ENCODE assay signal across 16 cellular contexts in the genomic region with DNA sequence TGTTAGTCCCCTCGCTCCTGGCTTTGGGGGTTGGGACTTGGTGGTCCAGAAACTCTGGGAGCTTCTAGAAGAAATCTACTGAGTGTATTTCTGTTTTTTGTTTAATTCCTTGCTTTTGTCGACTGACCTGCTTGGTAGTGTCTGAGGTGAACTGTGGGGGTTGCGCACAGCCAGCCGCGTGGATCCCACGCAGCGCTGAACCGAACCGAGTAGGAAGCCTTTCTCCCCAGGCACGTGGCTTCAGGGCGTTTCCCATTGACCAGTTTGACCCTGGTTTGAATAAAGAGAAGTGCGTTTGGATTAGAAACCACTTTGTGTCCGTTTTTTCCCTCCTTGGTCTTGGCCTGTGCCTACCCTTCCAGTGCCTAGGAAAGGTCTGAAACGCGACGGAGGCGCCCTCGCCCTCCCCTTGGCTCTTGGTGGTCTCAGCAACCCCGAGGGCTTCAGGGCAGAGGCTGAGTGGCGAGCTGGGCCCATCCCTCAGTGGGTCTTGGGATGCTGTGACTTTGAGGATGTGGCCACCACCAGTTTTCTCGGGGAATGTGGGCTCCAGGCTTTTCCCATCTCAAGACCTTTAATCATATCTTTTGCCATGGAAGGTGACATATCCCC. TPM values are rescaled to one million over a fixed set of nuclear protein-coding genes. Genes with fewer than 3 reads are reported as not detected.
DNase-seq lines count a peak whose midpoint lies in the region; ATAC-seq and TF ChIP-seq lines count a peak whose summit lies in the region.
"Had no signal": no experiment of that assay in that cellular context is flagged by ENCODE, and none has a peak within 500 bp of the region (broad histone marks: within the 10 kb centered on the region; RNA-seq: fewer than 3 reads in every experiment).

No MANE protein-coding gene starts in this region.

- H3K27ac ChIP-seq in HUES6 (ENCODE audit: low read depth, low read length) = 0 out of 2 replicates have a peak overlapping the region, but pooled peaks have one; percentile 23
- H3K27ac ChIP-seq: PC-9 had no signal

- H3K27me3 ChIP-seq in HUES6 (ENCODE audit: control insufficient read depth, insufficient read depth, low read length) = no peaks in the 10 kb centered on the region

- no peak overlapping the region for H3K4me3 ChIP-seq in HUES6 (ENCODE audit: low read depth, low read length)
- H3K4me3 ChIP-seq: PC-9 had no signal

- ATAC-seq in WTC11 (no peak), HG03045 (IDR thresholded peaks at IDR 0.05; ENCODE audit: unreplicated experiment) (no peak), HG03095 (IDR thresholded peaks at IDR 0.05; ENCODE audit: unreplicated experiment) (no peak)
- ATAC-seq: Right ventricle myocardium inferior, SK-N-SH treated with all-trans-retinoic acid at 6 μM for 48 hours had no signal

- POLR2A ChIA-PET in WTC11 (lab: Charles Lee) = interaction anchor here (1.0 kb wide), 1 partner anchor 27 kb away, joined by 3 read pairs; no protein-coding TSS in a partner anchor

- peaks cover 52% of the 10 kb centered on the region for H3K36me3 ChIP-seq in HUES6 (ENCODE audit: control insufficient read depth, insufficient read depth, low read length)

- H3K9ac ChIP-seq in HUES6 (ENCODE audit: low read length) = no peak overlapping the region

- TF ChIP-seq CTCF in WTC11 (IDR thresholded peaks at IDR 0.05) (no peak), mesothelial cell of epicardium (IDR thresholded peaks at IDR 0.05; ENCODE audit: unreplicated experiment) (no peak)

- peaks cover 5% of the 10 kb centered on the region for H3K4me1 ChIP-seq in HUES6 (ENCODE audit: control insufficient read depth, insufficient read depth, low read length)

- H3K27me3 Mint-ChIP-seq in WTC11 (ENCODE audit: low read depth) (no peaks in the 10 kb centered on the region), mesothelial cell of epicardium (ENCODE audit: low read depth) (no peaks in the 10 kb centered on the region)
- H3K27me3 Mint-ChIP-seq: B cell; CD4-positive, alpha-beta memory T cell had no signal

- H3K4me1 Mint-ChIP-seq in WTC11 (peaks cover 9% of the 10 kb centered on the region), mesothelial cell of epicardium (peaks cover 8% of the 10 kb centered on the region)

- H3K4me3 Mint-ChIP-seq in WTC11 = no peak overlapping the region
- no peak overlapping the region for H3K4me3 Mint-ChIP-seq in mesothelial cell of epicardium
- H3K4me3 Mint-ChIP-seq: B cell had no signal

- peak; percentile 34 for DNase-seq in CD1c-positive myeloid dendritic cell (ENCODE audit: extremely low spot score)
- no peak for DNase-seq in WTC11 (ENCODE audit: low spot score)
- DNase-seq in mesothelial cell of epicardium (ENCODE audit: low spot score in 2 of 2, unreplicated experiment in 2 of 2) = no peak
- no peak for DNase-seq in NCI-H1694 (lab: John Stamatoyannopoulos, UW)
- DNase-seq in retina = no peak
- DNase-seq: CD4-positive, alpha-beta memory T cell; DMS79; IMR-90; NCI-H446; PC-9 had no signal

- H3K9me3 Mint-ChIP-seq in WTC11 (no peaks in the 10 kb centered on the region), mesothelial cell of epicardium (no peaks in the 10 kb centered on the region)

- peak overlapping the region; percentile 91 for H3K27ac Mint-ChIP-seq in WTC11
- peak overlapping the region; percentile 69 for H3K27ac Mint-ChIP-seq in mesothelial cell of epicardium
- H3K27ac Mint-ChIP-seq: B cell had no signal

- CTCF ChIA-PET in WTC11 (lab: Charles Lee) = interaction anchor here (1.1 kb wide), 1 partner anchor 32 kb away, joined by 3 read pairs; no protein-coding TSS in a partner anchor

- no peaks in the 10 kb centered on the region for H3K9me3 ChIP-seq in HUES6 (ENCODE audit: control insufficient read depth, insufficient read depth, low read depth, low read length)

- peaks cover 38% of the 10 kb centered on the region for H3K36me3 Mint-ChIP-seq in WTC11
- peaks cover 9% of the 10 kb centered on the region for H3K36me3 Mint-ChIP-seq in mesothelial cell of epicardium

TF ChIP-seq in WTC11, 78 proteins besides CTCF, POLR2A, EP300 and RAD21 (continues in another document):
- TF ChIP-seq, protein P1, sequence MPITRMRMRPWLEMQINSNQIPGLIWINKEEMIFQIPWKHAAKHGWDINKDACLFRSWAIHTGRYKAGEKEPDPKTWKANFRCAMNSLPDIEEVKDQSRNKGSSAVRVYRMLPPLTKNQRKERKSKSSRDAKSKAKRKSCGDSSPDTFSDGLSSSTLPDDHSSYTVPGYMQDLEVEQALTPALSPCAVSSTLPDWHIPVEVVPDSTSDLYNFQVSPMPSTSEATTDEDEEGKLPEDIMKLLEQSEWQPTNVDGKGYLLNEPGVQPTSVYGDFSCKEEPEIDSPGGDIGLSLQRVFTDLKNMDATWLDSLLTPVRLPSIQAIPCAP (CRISPR knock-in tag; IDR thresholded peaks at IDR 0.05) = no peak
- TF ChIP-seq, protein P2, sequence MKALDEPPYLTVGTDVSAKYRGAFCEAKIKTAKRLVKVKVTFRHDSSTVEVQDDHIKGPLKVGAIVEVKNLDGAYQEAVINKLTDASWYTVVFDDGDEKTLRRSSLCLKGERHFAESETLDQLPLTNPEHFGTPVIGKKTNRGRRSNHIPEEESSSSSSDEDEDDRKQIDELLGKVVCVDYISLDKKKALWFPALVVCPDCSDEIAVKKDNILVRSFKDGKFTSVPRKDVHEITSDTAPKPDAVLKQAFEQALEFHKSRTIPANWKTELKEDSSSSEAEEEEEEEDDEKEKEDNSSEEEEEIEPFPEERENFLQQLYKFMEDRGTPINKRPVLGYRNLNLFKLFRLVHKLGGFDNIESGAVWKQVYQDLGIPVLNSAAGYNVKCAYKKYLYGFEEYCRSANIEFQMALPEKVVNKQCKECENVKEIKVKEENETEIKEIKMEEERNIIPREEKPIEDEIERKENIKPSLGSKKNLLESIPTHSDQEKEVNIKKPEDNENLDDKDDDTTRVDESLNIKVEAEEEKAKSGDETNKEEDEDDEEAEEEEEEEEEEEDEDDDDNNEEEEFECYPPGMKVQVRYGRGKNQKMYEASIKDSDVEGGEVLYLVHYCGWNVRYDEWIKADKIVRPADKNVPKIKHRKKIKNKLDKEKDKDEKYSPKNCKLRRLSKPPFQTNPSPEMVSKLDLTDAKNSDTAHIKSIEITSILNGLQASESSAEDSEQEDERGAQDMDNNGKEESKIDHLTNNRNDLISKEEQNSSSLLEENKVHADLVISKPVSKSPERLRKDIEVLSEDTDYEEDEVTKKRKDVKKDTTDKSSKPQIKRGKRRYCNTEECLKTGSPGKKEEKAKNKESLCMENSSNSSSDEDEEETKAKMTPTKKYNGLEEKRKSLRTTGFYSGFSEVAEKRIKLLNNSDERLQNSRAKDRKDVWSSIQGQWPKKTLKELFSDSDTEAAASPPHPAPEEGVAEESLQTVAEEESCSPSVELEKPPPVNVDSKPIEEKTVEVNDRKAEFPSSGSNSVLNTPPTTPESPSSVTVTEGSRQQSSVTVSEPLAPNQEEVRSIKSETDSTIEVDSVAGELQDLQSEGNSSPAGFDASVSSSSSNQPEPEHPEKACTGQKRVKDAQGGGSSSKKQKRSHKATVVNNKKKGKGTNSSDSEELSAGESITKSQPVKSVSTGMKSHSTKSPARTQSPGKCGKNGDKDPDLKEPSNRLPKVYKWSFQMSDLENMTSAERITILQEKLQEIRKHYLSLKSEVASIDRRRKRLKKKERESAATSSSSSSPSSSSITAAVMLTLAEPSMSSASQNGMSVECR (CRISPR knock-in tag; IDR thresholded peaks at IDR 0.05; ENCODE audit: borderline replicate concordance) = no peak
- TF ChIP-seq NFATC4 (CRISPR knock-in tag; IDR thresholded peaks at IDR 0.05) (no peak), CREB1 (CRISPR knock-in tag; IDR thresholded peaks at IDR 0.05) (no peak), FOXK1 (CRISPR knock-in tag; IDR thresholded peaks at IDR 0.05) (no peak), NR2C2 (CRISPR knock-in tag; IDR thresholded peaks at IDR 0.05) (no peak), KAT7 (CRISPR knock-in tag; IDR thresholded peaks at IDR 0.05; ENCODE audit: borderline replicate concordance) (no peak), HMGA2 (CRISPR knock-in tag; IDR thresholded peaks at IDR 0.05) (no peak), ZNF396 (CRISPR knock-in tag; IDR thresholded peaks at IDR 0.05; ENCODE audit: borderline replicate concordance) (no peak)
- TF ChIP-seq, protein P3, sequence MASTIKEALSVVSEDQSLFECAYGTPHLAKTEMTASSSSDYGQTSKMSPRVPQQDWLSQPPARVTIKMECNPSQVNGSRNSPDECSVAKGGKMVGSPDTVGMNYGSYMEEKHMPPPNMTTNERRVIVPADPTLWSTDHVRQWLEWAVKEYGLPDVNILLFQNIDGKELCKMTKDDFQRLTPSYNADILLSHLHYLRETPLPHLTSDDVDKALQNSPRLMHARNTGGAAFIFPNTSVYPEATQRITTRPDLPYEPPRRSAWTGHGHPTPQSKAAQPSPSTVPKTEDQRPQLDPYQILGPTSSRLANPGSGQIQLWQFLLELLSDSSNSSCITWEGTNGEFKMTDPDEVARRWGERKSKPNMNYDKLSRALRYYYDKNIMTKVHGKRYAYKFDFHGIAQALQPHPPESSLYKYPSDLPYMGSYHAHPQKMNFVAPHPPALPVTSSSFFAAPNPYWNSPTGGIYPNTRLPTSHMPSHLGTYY (CRISPR knock-in tag; IDR thresholded peaks at IDR 0.05) = no peak
- TF ChIP-seq, protein P4, sequence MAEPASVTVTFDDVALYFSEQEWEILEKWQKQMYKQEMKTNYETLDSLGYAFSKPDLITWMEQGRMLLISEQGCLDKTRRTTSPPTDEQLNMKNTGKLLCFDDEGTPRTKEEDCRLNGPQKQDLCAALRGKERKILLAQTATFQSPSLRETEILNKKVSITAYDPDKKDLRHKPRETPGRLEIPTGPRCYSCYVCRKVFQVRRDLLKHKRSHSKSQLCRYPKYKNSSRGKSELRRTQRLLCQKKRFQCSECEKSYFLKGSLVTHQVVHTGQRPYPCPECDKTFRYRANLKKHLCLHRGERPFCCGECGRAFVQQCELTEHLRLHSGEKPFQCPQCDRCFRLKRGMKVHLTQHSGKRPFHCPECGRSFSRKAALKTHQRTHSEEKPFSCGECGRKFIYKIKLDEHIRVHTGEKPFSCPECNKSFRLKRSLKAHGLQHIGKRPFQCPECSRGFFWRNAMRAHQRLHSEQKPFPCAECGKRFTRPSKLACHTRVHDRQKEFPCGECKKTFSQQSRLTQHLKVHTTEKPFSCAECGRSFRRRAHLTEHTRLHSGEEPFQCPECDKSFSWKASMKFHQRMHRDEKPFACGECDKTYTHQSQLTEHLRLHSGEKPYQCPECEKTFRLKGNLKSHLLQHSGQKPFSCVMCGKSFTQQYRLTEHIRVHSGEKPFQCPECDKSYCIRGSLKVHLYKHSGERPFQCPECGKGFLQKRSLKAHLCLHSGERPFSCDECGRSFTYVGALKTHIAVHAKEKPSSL (CRISPR knock-in tag; conservative IDR thresholded peaks at IDR 0.05) = no peak

RNA-seq across cellular contexts. Expression of a gene that starts 2.7 kb away (rescaled TPM):
- total RNA-seq in WTC11 (2021) (1,932 to 2,169 TPM (median 2,158 TPM) in 3 replicates), mesothelial cell of epicardium (1,014 to 1,040 TPM (median 1,034 TPM) in 3 replicates)

RNA-seq across cellular contexts. Expression of a gene that starts 14.4 kb away (rescaled TPM):
- 1.0 to 1.4 TPM (median 1.1 TPM) in 3 replicates for total RNA-seq in WTC11 (2021)
- 2.3 to 2.8 TPM (median 2.4 TPM) in 3 replicates for total RNA-seq in mesothelial cell of epicardium
- total RNA-seq: CD4-positive, alpha-beta memory T cell had no signal

RNA-seq across cellular contexts. Expression of a gene that starts 28.1 kb away (rescaled TPM):
- total RNA-seq in WTC11 (2021) (338 to 360 TPM (median 339 TPM) in 3 replicates), mesothelial cell of epicardium (130 to 134 TPM (median 131 TPM) in 3 replicates)

RNA-seq across cellular contexts. Expression of a gene that starts 34.1 kb away (rescaled TPM):
- total RNA-seq in WTC11 (2021) (27.7 to 33.6 TPM (median 28.9 TPM) in 3 replicates), mesothelial cell of epicardium (41.5 to 44.5 TPM (median 42.6 TPM) in 3 replicates)

RNA-seq across cellular contexts. Expression of a gene that starts 43.5 kb away (rescaled TPM):
- total RNA-seq in WTC11 (2021) (56.5 to 65.7 TPM (median 60.4 TPM) in 3 replicates), mesothelial cell of epicardium (29.4 to 34.2 TPM (median 30.0 TPM) in 3 replicates)
